Comparison of ENCODE assay signal across 8 cellular contexts in the genomic region with DNA sequence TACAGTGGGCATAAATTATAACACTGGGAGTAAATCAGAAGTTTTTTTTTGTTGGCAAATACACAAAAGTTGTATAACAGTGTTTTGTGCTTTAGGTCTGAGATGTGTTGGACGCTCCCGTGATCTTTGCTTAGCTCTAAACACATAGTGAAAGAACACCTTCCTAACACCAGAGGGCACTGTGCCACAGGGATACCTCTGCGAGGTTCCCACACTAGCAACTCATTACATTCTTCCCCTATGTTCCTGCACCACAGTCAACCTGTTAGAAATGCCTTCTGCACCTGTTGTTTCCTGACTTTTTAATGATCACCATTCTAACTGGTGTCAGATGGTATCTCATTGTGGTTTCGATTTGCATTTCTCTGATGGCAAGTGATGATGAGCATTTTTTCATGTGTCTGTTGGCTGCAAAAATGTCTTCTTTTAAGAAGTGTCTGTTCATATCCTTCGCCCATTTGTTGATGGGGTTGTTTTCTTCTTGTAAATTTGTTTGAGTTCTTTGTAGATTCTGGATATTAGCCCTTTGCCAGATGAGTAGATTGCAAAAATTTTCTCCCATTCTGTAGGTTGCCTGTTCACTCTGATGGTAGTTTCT. TPM values are rescaled to one million over a fixed set of nuclear protein-coding genes. Genes with fewer than 3 reads are reported as not detected.
DNase-seq lines count a peak whose midpoint lies in the region; ATAC-seq lines count a peak whose summit lies in the region.
"Not testable (repeated sequence)": the region's sequence is repeated elsewhere in the genome, so short reads cannot be mapped to it uniquely, and the experiment has no call there.

No MANE protein-coding gene starts in this region.

- not testable (repeated sequence) for H3K36me3 Mint-ChIP-seq in T-cell

- H3K9me3 Mint-ChIP-seq in T-cell, result not testable (repeated sequence)

- in situ Hi-C loops in ACHN (cut with HindIII; ENCODE audit: low pct_ligation_motif_present, low pct_unique_long_range_greater_than_20kb, low sequenced_read_pairs), result not testable (repeated sequence)

- H3K27me3 ChIP-seq in adipocyte (replicated peaks; ENCODE audit: control insufficient read depth, insufficient read depth, low read length), result not testable (repeated sequence)

- peak overlapping the region in 1 of 2 donors; percentile 20 for H3K27ac Mint-ChIP-seq in T-cell

- not testable (repeated sequence) for H3K27me3 Mint-ChIP-seq in T-cell

- not testable (repeated sequence) for H3K4me3 Mint-ChIP-seq in T-cell

- peaks cover 22% of the 10 kb centered on the region for H3K4me1 ChIP-seq in adipocyte (ENCODE audit: control insufficient read depth, insufficient read depth, low read length)

- intact Hi-C loops in left cardiac atrium (cut with DNase I), result loop anchor here (2.0 to 10.0 kb wide), 4 partner anchors 499 to 533 kb away; a partner anchor contains a TSS

- peak; percentile 64 for ATAC-seq in GM18520 (IDR thresholded peaks at IDR 0.05; ENCODE audit: unreplicated experiment)
- ATAC-seq in HG02981 (IDR thresholded peaks at IDR 0.05; ENCODE audit: unreplicated experiment), result peak; percentile 49
- ATAC-seq in T-cell (replicated peaks in 1 of 4), result peak; percentile 41 to 46 (median 44)
- not testable (repeated sequence) for ATAC-seq in left cardiac atrium

- H3K4me3 ChIP-seq in adipocyte (ENCODE audit: low read length), result not testable (repeated sequence)

- CTCF ChIA-PET in T-cell (lab: Charles Lee), result interaction anchor here (0.5 to 1.6 kb wide), 11 partner anchors 11 to 599 kb away, joined by 3 to 40 read pairs (median 3); a partner anchor contains a TSS

- H3K9me3 ChIP-seq in adipocyte (ENCODE audit: control insufficient read depth, low read length), result not testable (repeated sequence)

- peaks cover 8 to 16% (median 10%) of the 10 kb centered on the region in 3 donors for H3K4me1 Mint-ChIP-seq in T-cell

- DNase-seq in ACHN (peak; percentile 68), NCI-H187 (lab: John Stamatoyannopoulos, UW) (peak; percentile 31 to 50), T-cell (peak; percentile 10 to 72 (median 56)), adipocyte (ENCODE audit: low read depth) (peak; percentile 92), left cardiac atrium (peak; percentile 68), retina (peak; percentile 61)

- POLR2A ChIA-PET in T-cell (lab: Charles Lee), result interaction anchor here in 1 of 2 donors (0.6 kb wide), 1 partner anchor 8 kb away, joined by 3 read pairs; no protein-coding TSS in a partner anchor

- not testable (repeated sequence) for H3K36me3 ChIP-seq in adipocyte (ENCODE audit: control insufficient read depth, insufficient read depth, low read length, severe bottlenecking)

- H3K9ac ChIP-seq in adipocyte (ENCODE audit: low read length), result not testable (repeated sequence)

RNA-seq across cellular contexts. Expression of a gene that starts 4.8 kb away (rescaled TPM):
- total RNA-seq in T-cell, result 100 to 1,000 TPM in 3 of 5 donors, 10 to 100 TPM in 2; 26.7 to 134 (median 119) TPM
- 10 to 100 TPM; 57.3 to 86.0 TPM for total RNA-seq in left cardiac atrium

Comparison
In these comparisons a context has a peak if more than half of its experiments do, and no peak if none do; other contexts are left out.
1. DNase-seq: peak in every context shown above with its lines; median percentile 92 in adipocyte; 68 in ACHN; 68 in left cardiac atrium; 61 in retina; 56 in T-cell; 40 in NCI-H187.